1 cellular context compared by ENCODE assay signal in the genomic region with DNA sequence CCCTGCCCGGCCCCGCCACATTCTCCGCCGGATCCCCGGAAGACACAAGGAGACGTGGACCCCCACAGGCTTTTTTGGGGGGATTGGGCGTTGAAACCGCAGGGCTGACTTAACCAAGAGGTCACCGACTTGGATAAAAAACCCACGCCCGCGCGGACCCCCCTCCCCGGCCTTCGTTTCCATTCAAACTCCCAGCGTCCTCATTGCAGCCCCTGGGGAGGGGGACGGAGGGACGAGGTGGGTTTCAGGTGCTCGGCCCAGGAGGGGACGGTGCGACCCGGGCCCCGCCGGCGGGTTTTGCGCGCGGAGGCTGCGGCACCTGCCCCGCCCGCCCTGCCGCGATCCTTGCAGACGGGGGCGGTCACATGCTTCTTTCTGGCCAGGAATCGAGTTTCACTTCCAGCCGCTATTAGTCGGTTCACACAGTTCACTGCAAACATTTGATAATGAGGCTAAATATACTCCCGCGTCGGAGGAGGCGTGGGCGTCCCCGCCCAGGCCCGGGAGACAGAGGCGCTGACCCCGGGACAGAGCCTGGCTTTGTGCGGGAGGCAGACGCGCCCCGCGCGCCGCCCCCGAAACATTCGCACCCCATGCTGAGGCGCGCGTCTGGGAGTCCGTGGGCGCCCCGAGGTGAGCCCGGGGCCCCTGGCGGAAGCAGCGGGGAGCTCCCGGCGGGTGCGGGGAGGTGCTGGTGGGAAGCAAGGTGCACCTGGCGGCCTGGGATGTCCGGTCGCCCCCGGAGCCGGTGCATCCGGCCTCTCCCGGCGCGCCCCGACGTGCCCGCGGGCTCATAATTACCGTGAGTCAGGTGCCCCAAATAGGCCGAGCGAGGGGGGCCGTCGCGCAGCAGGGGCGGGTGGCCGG.
TF ChIP-seq lines count a peak whose summit lies in the region.

No MANE protein-coding gene starts in this region.

TF ChIP-seq in GM12878, 131 proteins besides CTCF, POLR2A, EP300 and RAD21 (continued from another document and continues in another):
- TF ChIP-seq, protein P1, sequence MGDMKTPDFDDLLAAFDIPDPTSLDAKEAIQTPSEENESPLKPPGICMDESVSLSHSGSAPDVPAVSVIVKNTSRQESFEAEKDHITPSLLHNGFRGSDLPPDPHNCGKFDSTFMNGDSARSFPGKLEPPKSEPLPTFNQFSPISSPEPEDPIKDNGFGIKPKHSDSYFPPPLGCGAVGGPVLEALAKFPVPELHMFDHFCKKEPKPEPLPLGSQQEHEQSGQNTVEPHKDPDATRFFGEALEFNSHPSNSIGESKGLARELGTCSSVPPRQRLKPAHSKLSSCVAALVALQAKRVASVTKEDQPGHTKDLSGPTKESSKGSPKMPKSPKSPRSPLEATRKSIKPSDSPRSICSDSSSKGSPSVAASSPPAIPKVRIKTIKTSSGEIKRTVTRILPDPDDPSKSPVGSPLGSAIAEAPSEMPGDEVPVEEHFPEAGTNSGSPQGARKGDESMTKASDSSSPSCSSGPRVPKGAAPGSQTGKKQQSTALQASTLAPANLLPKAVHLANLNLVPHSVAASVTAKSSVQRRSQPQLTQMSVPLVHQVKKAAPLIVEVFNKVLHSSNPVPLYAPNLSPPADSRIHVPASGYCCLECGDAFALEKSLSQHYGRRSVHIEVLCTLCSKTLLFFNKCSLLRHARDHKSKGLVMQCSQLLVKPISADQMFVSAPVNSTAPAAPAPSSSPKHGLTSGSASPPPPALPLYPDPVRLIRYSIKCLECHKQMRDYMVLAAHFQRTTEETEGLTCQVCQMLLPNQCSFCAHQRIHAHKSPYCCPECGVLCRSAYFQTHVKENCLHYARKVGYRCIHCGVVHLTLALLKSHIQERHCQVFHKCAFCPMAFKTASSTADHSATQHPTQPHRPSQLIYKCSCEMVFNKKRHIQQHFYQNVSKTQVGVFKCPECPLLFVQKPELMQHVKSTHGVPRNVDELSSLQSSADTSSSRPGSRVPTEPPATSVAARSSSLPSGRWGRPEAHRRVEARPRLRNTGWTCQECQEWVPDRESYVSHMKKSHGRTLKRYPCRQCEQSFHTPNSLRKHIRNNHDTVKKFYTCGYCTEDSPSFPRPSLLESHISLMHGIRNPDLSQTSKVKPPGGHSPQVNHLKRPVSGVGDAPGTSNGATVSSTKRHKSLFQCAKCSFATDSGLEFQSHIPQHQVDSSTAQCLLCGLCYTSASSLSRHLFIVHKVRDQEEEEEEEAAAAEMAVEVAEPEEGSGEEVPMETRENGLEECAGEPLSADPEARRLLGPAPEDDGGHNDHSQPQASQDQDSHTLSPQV (IDR thresholded peaks at IDR 0.05), result no peak
- TF ChIP-seq PAX8 (IDR thresholded peaks at IDR 0.05) (no peak), CREB1 (IDR thresholded peaks at IDR 0.05; ENCODE audit: low read depth) (no peak), SMAD1 (IDR thresholded peaks at IDR 0.05; ENCODE audit: low read depth, partially characterized antibody) (no peak), NFIC (IDR thresholded peaks at IDR 0.05; ENCODE audit: low read depth, low read length) (peak; percentile 56; the same call in 1 of the 2 replicates), SUPT20H (IDR thresholded peaks at IDR 0.05; ENCODE audit: borderline replicate concordance, control insufficient read depth, low read depth, low read length) (no peak), HCFC1 (IDR thresholded peaks at IDR 0.05; ENCODE audit: low read length) (0 out of 2 replicates have a peak, but pooled peaks have one; percentile 11), ZNF217 (IDR thresholded peaks at IDR 0.05) (no peak), TCF12 (IDR thresholded peaks at IDR 0.05; ENCODE audit: low read depth, low read length) (peak; percentile 91), CREM (IDR thresholded peaks at IDR 0.05; ENCODE audit: low read depth) (no peak), CHD1 (IDR thresholded peaks at IDR 0.05; ENCODE audit: low read depth, low read length) (no peak), IKZF2 (IDR thresholded peaks at IDR 0.05) (peak; percentile 86 to 88), RELA (IDR thresholded peaks at IDR 0.05; ENCODE audit: borderline replicate concordance, partially characterized antibody) (peak; percentile 15), GABPA (IDR thresholded peaks at IDR 0.05; ENCODE audit: low read depth) (no peak), SREBF1 (IDR thresholded peaks at IDR 0.05; ENCODE audit: low read length) (no peak), FOXM1 (IDR thresholded peaks at IDR 0.05; ENCODE audit: low read depth, low read length) (no peak; the same call in 1 of the 2 replicates), MYC (IDR thresholded peaks at IDR 0.05; ENCODE audit: insufficient read depth, insufficient read length, insufficient replicate concordance, low read length, severe bottlenecking) (no peak), BHLHE40 (IDR thresholded peaks at IDR 0.05; ENCODE audit: borderline replicate concordance in 1 of 2, low read depth in 2 of 2, low read length in 1 of 2) (peak; percentile 57 to 70; a peak in 3 of 4 replicates), MYB (IDR thresholded peaks at IDR 0.05; ENCODE audit: borderline replicate concordance, low read depth, low read length) (no peak), RBBP5 (conservative IDR thresholded peaks at IDR 0.05) (no peak), POU2F2 (IDR thresholded peaks at IDR 0.05; ENCODE audit: borderline replicate concordance, low read depth, low read length) (no peak), RCOR1 (conservative IDR thresholded peaks at IDR 0.05; ENCODE audit: low read depth, low read length) (peak; percentile 58; the same call in 1 of the 2 replicates), ETV6 (conservative IDR thresholded peaks at IDR 0.05 in 1 of 2, IDR thresholded peaks at IDR 0.05 in 1 of 2; ENCODE audit: borderline replicate concordance in 1 of 2, low read depth in 1 of 2) (peak in 1 of 2 experiments; percentile 41; a peak in 1 of 4 replicates), WRNIP1 (IDR thresholded peaks at IDR 0.05; ENCODE audit: borderline replicate concordance, low read depth, low read length) (no peak), MEF2A (IDR thresholded peaks at IDR 0.05; ENCODE audit: insufficient read depth, low read depth, low read length) (0 out of 2 replicates have a peak, but pooled peaks have one; percentile 65), NFXL1 (IDR thresholded peaks at IDR 0.05; ENCODE audit: borderline replicate concordance) (no peak), ZNF207 (IDR thresholded peaks at IDR 0.05; ENCODE audit: borderline replicate concordance) (no peak), NR2C2 (IDR thresholded peaks at IDR 0.05; ENCODE audit: borderline replicate concordance, control insufficient read depth, insufficient read length, low read depth) (no peak), ZZZ3 (IDR thresholded peaks at IDR 0.05; ENCODE audit: control insufficient read depth, insufficient read length, low read depth) (no peak), SREBF2 (IDR thresholded peaks at IDR 0.05; ENCODE audit: low read length) (no peak), STAT1 (conservative IDR thresholded peaks at IDR 0.05) (no peak), ZBED1 (IDR thresholded peaks at IDR 0.05; ENCODE audit: borderline replicate concordance) (0 out of 2 replicates have a peak, but pooled peaks have one; percentile 39), EGR1 (IDR thresholded peaks at IDR 0.05; ENCODE audit: borderline replicate concordance in 1 of 2, low read depth in 2 of 2, low read length in 2 of 2) (peak in 1 of 2 experiments; percentile 87; a peak in 2 of 3 replicates), IRF4 (IDR thresholded peaks at IDR 0.05; ENCODE audit: low read depth, low read length) (no peak), HDAC6 (IDR thresholded peaks at IDR 0.05; ENCODE audit: unreplicated experiment) (no peak), YY1 (IDR thresholded peaks at IDR 0.05; ENCODE audit: low read depth, low read length) (no peak; the same call in none of the 2 replicates), NBN (IDR thresholded peaks at IDR 0.05) (0 out of 2 replicates have a peak, but pooled peaks have one; percentile 14), CBFB (IDR thresholded peaks at IDR 0.05; ENCODE audit: low read depth) (no peak), JUNB (IDR thresholded peaks at IDR 0.05) (no peak), ATF7 (IDR thresholded peaks at IDR 0.05; ENCODE audit: low read depth) (peak; percentile 64), BRCA1 (IDR thresholded peaks at IDR 0.05; ENCODE audit: low read depth, low read length) (no peak), SMARCA5 (IDR thresholded peaks at IDR 0.05) (peak; percentile 19; the same call in 1 of the 2 replicates), MTA2 (IDR thresholded peaks at IDR 0.05; ENCODE audit: low read depth) (peak; percentile 81), MTA3 (IDR thresholded peaks at IDR 0.05; ENCODE audit: borderline replicate concordance, low read length) (no peak), TARDBP (IDR thresholded peaks at IDR 0.05; ENCODE audit: borderline replicate concordance) (0 out of 2 replicates have a peak, but pooled peaks have one; percentile 23)
- TF ChIP-seq, protein P2, sequence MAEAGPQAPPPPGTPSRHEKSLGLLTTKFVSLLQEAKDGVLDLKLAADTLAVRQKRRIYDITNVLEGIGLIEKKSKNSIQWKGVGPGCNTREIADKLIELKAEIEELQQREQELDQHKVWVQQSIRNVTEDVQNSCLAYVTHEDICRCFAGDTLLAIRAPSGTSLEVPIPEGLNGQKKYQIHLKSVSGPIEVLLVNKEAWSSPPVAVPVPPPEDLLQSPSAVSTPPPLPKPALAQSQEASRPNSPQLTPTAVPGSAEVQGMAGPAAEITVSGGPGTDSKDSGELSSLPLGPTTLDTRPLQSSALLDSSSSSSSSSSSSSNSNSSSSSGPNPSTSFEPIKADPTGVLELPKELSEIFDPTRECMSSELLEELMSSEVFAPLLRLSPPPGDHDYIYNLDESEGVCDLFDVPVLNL (IDR thresholded peaks at IDR 0.05; ENCODE audit: low read depth, low read length), result no peak
- TF ChIP-seq, protein P3, sequence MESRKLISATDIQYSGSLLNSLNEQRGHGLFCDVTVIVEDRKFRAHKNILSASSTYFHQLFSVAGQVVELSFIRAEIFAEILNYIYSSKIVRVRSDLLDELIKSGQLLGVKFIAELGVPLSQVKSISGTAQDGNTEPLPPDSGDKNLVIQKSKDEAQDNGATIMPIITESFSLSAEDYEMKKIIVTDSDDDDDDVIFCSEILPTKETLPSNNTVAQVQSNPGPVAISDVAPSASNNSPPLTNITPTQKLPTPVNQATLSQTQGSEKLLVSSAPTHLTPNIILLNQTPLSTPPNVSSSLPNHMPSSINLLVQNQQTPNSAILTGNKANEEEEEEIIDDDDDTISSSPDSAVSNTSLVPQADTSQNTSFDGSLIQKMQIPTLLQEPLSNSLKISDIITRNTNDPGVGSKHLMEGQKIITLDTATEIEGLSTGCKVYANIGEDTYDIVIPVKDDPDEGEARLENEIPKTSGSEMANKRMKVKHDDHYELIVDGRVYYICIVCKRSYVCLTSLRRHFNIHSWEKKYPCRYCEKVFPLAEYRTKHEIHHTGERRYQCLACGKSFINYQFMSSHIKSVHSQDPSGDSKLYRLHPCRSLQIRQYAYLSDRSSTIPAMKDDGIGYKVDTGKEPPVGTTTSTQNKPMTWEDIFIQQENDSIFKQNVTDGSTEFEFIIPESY (IDR thresholded peaks at IDR 0.05), result no peak
- TF ChIP-seq, protein P4, sequence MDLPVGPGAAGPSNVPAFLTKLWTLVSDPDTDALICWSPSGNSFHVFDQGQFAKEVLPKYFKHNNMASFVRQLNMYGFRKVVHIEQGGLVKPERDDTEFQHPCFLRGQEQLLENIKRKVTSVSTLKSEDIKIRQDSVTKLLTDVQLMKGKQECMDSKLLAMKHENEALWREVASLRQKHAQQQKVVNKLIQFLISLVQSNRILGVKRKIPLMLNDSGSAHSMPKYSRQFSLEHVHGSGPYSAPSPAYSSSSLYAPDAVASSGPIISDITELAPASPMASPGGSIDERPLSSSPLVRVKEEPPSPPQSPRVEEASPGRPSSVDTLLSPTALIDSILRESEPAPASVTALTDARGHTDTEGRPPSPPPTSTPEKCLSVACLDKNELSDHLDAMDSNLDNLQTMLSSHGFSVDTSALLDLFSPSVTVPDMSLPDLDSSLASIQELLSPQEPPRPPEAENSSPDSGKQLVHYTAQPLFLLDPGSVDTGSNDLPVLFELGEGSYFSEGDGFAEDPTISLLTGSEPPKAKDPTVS (IDR thresholded peaks at IDR 0.05; ENCODE audit: low read depth, low read length), result no peak
- TF ChIP-seq, protein P5, sequence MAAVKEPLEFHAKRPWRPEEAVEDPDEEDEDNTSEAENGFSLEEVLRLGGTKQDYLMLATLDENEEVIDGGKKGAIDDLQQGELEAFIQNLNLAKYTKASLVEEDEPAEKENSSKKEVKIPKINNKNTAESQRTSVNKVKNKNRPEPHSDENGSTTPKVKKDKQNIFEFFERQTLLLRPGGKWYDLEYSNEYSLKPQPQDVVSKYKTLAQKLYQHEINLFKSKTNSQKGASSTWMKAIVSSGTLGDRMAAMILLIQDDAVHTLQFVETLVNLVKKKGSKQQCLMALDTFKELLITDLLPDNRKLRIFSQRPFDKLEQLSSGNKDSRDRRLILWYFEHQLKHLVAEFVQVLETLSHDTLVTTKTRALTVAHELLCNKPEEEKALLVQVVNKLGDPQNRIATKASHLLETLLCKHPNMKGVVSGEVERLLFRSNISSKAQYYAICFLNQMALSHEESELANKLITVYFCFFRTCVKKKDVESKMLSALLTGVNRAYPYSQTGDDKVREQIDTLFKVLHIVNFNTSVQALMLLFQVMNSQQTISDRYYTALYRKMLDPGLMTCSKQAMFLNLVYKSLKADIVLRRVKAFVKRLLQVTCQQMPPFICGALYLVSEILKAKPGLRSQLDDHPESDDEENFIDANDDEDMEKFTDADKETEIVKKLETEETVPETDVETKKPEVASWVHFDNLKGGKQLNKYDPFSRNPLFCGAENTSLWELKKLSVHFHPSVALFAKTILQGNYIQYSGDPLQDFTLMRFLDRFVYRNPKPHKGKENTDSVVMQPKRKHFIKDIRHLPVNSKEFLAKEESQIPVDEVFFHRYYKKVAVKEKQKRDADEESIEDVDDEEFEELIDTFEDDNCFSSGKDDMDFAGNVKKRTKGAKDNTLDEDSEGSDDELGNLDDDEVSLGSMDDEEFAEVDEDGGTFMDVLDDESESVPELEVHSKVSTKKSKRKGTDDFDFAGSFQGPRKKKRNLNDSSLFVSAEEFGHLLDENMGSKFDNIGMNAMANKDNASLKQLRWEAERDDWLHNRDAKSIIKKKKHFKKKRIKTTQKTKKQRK (IDR thresholded peaks at IDR 0.05; ENCODE audit: low read depth, low read length), result no peak
- TF ChIP-seq, protein P6, sequence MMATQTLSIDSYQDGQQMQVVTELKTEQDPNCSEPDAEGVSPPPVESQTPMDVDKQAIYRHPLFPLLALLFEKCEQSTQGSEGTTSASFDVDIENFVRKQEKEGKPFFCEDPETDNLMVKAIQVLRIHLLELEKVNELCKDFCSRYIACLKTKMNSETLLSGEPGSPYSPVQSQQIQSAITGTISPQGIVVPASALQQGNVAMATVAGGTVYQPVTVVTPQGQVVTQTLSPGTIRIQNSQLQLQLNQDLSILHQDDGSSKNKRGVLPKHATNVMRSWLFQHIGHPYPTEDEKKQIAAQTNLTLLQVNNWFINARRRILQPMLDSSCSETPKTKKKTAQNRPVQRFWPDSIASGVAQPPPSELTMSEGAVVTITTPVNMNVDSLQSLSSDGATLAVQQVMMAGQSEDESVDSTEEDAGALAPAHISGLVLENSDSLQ (IDR thresholded peaks at IDR 0.05), result no peak
